ENCODE assay signal across 16 cellular contexts in genomic region chr4:138062929-138063328, GRCh38.
DNase-seq lines count a peak whose midpoint lies in the region; ATAC-seq and TF ChIP-seq lines count a peak whose summit lies in the region.
"Had no signal": no experiment of that assay in that cellular context is flagged by ENCODE, and none has a peak within 500 bp of the region (broad histone marks: within the 10 kb centered on the region; RNA-seq: fewer than 3 reads in every experiment).

No MANE protein-coding gene starts in this region.

- H3K27me3 ChIP-seq in Loucy (ENCODE audit: insufficient read depth, low read length, poor library complexity, severe bottlenecking): no peaks in the 10 kb centered on the region
- H3K27me3 ChIP-seq: heart left ventricle, uterus had no signal

- H3K36me3 Mint-ChIP-seq in activated CD8-positive, alpha-beta T cell treated with anti-CD3 and anti-CD28 coated beads for 36 hours (ENCODE audit: low read depth): no peaks in the 10 kb centered on the region
- H3K36me3 Mint-ChIP-seq: memory B cell had no signal

- POLR2A ChIA-PET in activated CD8-positive, alpha-beta T cell treated with anti-CD3 and anti-CD28 coated beads for 36 hours (lab: Charles Lee): no interaction called here

- H3K27me3 Mint-ChIP-seq in activated CD8-positive, alpha-beta T cell treated with anti-CD3 and anti-CD28 coated beads for 36 hours: no peaks in the 10 kb centered on the region

- no peaks in the 10 kb centered on the region for H3K36me3 ChIP-seq in Loucy (ENCODE audit: insufficient read depth, low read length)
- H3K36me3 ChIP-seq: heart left ventricle, uterus had no signal

- H4K20me1 ChIP-seq in Loucy (ENCODE audit: insufficient read depth, low read length, poor library complexity, severe bottlenecking): no peaks in the 10 kb centered on the region

- DNase-seq in AG08396 (ENCODE audit: low spot score) (peak; percentile 67), choroid plexus epithelial cell (ENCODE audit: low read depth) (peak; percentile 73), islet precursor cell (peak; percentile 64), NCI-H526 treated with DMSO at 0.1 percent for 48 hours (lab: John Stamatoyannopoulos, UW) (no peak), NCI-H2107 treated with DMSO at 0.1 percent for 48 hours (lab: John Stamatoyannopoulos, UW; ENCODE audit: unreplicated experiment) (no peak)
- no peak for DNase-seq in activated CD8-positive, alpha-beta T cell treated with anti-CD3 and anti-CD28 coated beads for 36 hours
- DNase-seq: activated naive CD4-positive, alpha-beta T cell treated with anti-CD3 and anti-CD28 coated beads, Interleukin-2, amount 50 U/mL, for 16 hours; PC-9; T-helper 2 cell; uterus had no signal

- H3K4me1 Mint-ChIP-seq in activated CD8-positive, alpha-beta T cell treated with anti-CD3 and anti-CD28 coated beads for 36 hours (ENCODE audit: low read depth): no peaks in the 10 kb centered on the region
- H3K4me1 Mint-ChIP-seq: memory B cell had no signal

- TF ChIP-seq CTCF in Loucy (conservative IDR thresholded peaks at IDR 0.05; ENCODE audit: low read length) (0 out of 2 replicates have a peak, but pooled peaks have one; percentile 28), choroid plexus epithelial cell (conservative IDR thresholded peaks at IDR 0.05; ENCODE audit: low read depth, low read length) (peak; percentile 49)
- no peak for TF ChIP-seq CTCF in activated CD8-positive, alpha-beta T cell treated with anti-CD3 and anti-CD28 coated beads for 36 hours (IDR thresholded peaks at IDR 0.05)

- no peaks in the 10 kb centered on the region for H3F3A ChIP-seq in Loucy (ENCODE audit: low read depth)

- H3K9me2 ChIP-seq in Loucy (replicated peaks; ENCODE audit: low read depth, low read length): no peaks in the 10 kb centered on the region

- CTCF ChIA-PET in activated CD8-positive, alpha-beta T cell treated with anti-CD3 and anti-CD28 coated beads for 36 hours (lab: Charles Lee): no interaction called here

- no peak overlapping the region for H2AFZ ChIP-seq in Loucy (ENCODE audit: low read length)
- H2AFZ ChIP-seq: parathyroid adenoma, PC-9 had no signal

- H3K9ac ChIP-seq in Loucy (ENCODE audit: low read depth, low read length, poor library complexity, severe bottlenecking): no peak overlapping the region
- H3K9ac ChIP-seq: parathyroid adenoma had no signal

- H3K4me3 ChIP-seq in Loucy (ENCODE audit: low read length, poor library complexity, severe bottlenecking) (no peak overlapping the region), choroid plexus epithelial cell (ENCODE audit: low read depth, low read length) (no peak overlapping the region)
- H3K4me3 ChIP-seq: heart left ventricle, PC-9, uterus had no signal

- no peaks in the 10 kb centered on the region for H3K9me3 ChIP-seq in Loucy (ENCODE audit: insufficient read depth, low read depth, low read length)

- no peak overlapping the region for H3K4me2 ChIP-seq in Loucy (ENCODE audit: low read depth, low read length, poor library complexity, severe bottlenecking)
- H3K4me2 ChIP-seq: PC-9 had no signal

- peaks cover 4% of the 10 kb centered on the region for H3K9me3 Mint-ChIP-seq in activated CD8-positive, alpha-beta T cell treated with anti-CD3 and anti-CD28 coated beads for 36 hours

- no peak overlapping the region for H3K4me3 Mint-ChIP-seq in activated CD8-positive, alpha-beta T cell treated with anti-CD3 and anti-CD28 coated beads for 36 hours
- H3K4me3 Mint-ChIP-seq: dendritic cell treated with granulocyte-macrophage colony-stimulating factor and Interleukin-4, amounts not matched to agents 40 ng/mL and 50 ng/mL, for 4 days; memory B cell had no signal

- intact Hi-C loops in activated CD8-positive, alpha-beta T cell treated with anti-CD3 and anti-CD28 coated beads for 36 hours (cut with micrococcal nuclease): no loop called here

- H3K79me2 ChIP-seq in Loucy (ENCODE audit: insufficient read depth, low read length): no peaks in the 10 kb centered on the region
- H3K79me2 ChIP-seq: parathyroid adenoma had no signal

- H3K4me1 ChIP-seq in Loucy (ENCODE audit: insufficient read depth, low read length, poor library complexity, severe bottlenecking): no peaks in the 10 kb centered on the region
- H3K4me1 ChIP-seq: heart left ventricle, parathyroid adenoma, uterus had no signal

- ATAC-seq in activated CD8-positive, alpha-beta T cell treated with anti-CD3 and anti-CD28 coated beads for 36 hours: no peak
- no peak for ATAC-seq in HG02981 (IDR thresholded peaks at IDR 0.05; ENCODE audit: unreplicated experiment)
- ATAC-seq: heart left ventricle had no signal

- no peak overlapping the region for H3K27ac Mint-ChIP-seq in activated CD8-positive, alpha-beta T cell treated with anti-CD3 and anti-CD28 coated beads for 36 hours
- H3K27ac Mint-ChIP-seq: dendritic cell treated with granulocyte-macrophage colony-stimulating factor and Interleukin-4, amounts not matched to agents 40 ng/mL and 50 ng/mL, for 4 days; memory B cell had no signal

Comparison
In these comparisons a context has a peak if more than half of its experiments do, and no peak if none do; other contexts are left out.
1. DNase-seq: peak in AG08396 (single experiment), choroid plexus epithelial cell (single experiment) and islet precursor cell (single experiment); none in activated CD8-positive, alpha-beta T cell treated with anti-CD3 and anti-CD28 coated beads for 36 hours (single experiment), NCI-H526 treated with DMSO at 0.1 percent for 48 hours (single experiment) and NCI-H2107 treated with DMSO at 0.1 percent for 48 hours (single experiment).